In the genomic region with DNA sequence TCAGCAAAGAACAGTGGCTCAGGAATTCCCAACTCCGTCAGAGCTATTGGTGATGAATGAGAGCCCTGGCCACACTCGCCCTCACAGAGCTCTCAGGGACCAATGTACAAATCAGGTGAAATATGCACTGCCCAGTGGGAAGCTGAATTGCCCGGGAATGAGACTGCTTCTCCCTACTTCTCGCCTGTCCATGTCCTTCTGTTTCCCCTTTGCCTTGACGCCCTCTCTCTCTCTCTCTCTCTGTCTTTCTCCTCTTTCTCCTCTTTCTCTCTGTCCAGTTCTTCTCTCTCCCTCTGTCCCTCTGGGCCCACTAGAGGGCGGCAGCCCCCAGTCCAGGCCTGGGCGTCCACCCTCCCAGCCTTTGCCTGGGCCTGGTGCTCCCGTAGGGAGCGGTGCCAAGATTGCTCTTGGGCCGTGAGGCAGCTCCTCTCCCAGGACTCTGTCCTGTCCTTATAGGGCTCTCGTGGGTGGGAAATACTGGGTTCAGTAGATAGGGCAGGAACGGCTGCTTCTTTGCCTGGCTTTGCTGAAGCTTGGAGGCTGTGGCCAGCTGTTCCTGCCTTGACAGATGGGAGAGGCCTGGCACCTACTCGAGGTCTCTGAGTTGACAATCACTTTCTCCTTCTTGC, we compare ENCODE assay signal across 1 cellular context.
A peak's percentile ranks its signal among the peaks of the same experiment; 100 is the strongest.
TF ChIP-seq lines count a peak whose summit lies in the region.

No MANE protein-coding gene starts in this region.

TF ChIP-seq in HepG2, 621 proteins besides CTCF, POLR2A, EP300 and RAD21 (continued from another document and continues in another):
- TF ChIP-seq, protein P1, sequence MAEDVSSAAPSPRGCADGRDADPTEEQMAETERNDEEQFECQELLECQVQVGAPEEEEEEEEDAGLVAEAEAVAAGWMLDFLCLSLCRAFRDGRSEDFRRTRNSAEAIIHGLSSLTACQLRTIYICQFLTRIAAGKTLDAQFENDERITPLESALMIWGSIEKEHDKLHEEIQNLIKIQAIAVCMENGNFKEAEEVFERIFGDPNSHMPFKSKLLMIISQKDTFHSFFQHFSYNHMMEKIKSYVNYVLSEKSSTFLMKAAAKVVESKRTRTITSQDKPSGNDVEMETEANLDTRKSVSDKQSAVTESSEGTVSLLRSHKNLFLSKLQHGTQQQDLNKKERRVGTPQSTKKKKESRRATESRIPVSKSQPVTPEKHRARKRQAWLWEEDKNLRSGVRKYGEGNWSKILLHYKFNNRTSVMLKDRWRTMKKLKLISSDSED (CRISPR knock-in tag; IDR thresholded peaks at IDR 0.05): no peak
- TF ChIP-seq ZSCAN25 (CRISPR knock-in tag; IDR thresholded peaks at IDR 0.05) (no peak), SOX13 (IDR thresholded peaks at IDR 0.05) (no peak), SOX13 (CRISPR knock-in tag; conservative IDR thresholded peaks at IDR 0.05 in 1 of 2, IDR thresholded peaks at IDR 0.05 in 1 of 2) (peak in 1 of 2 experiments; percentile 34; a peak in 1 of 4 replicates), ZNF747 (CRISPR knock-in tag; IDR thresholded peaks at IDR 0.05; ENCODE audit: borderline replicate concordance) (peak; percentile 74; the same call in 1 of the 2 replicates), PRMT3 (CRISPR knock-in tag; IDR thresholded peaks at IDR 0.05; ENCODE audit: borderline replicate concordance, low read depth) (no peak), SP4 (CRISPR knock-in tag; IDR thresholded peaks at IDR 0.05) (peak; percentile 43; the same call in 1 of the 2 replicates), SP140L (CRISPR knock-in tag; IDR thresholded peaks at IDR 0.05; ENCODE audit: borderline replicate concordance) (no peak), ZNF703 (CRISPR knock-in tag; IDR thresholded peaks at IDR 0.05; ENCODE audit: borderline replicate concordance) (no peak), POLR2AphosphoS2 (IDR thresholded peaks at IDR 0.05; ENCODE audit: low read depth, low read length) (no peak), NFKB2 (CRISPR knock-in tag; IDR thresholded peaks at IDR 0.05; ENCODE audit: borderline replicate concordance) (peak; percentile 77; the same call in 1 of the 2 replicates), HHEX (CRISPR knock-in tag; IDR thresholded peaks at IDR 0.05) (no peak), SP2 (CRISPR knock-in tag; IDR thresholded peaks at IDR 0.05) (no peak), UBTF (CRISPR knock-in tag; IDR thresholded peaks at IDR 0.05) (peak; percentile 73), ZNF281 (CRISPR knock-in tag; IDR thresholded peaks at IDR 0.05; ENCODE audit: borderline replicate concordance) (no peak; the same call in 1 of the 2 replicates), IRX3 (CRISPR knock-in tag; IDR thresholded peaks at IDR 0.05; ENCODE audit: borderline replicate concordance, low read depth) (0 out of 2 replicates have a peak, but pooled peaks have one; percentile 44), ZNF180 (CRISPR knock-in tag; IDR thresholded peaks at IDR 0.05; ENCODE audit: borderline replicate concordance, low read depth) (no peak), DNMT1 (CRISPR knock-in tag; IDR thresholded peaks at IDR 0.05) (0 out of 2 replicates have a peak, but pooled peaks have one; percentile 28), ZFP36 (IDR thresholded peaks at IDR 0.05; ENCODE audit: borderline replicate concordance, low read depth, low read length, partially characterized antibody) (no peak), BRCA1 (CRISPR knock-in tag; IDR thresholded peaks at IDR 0.05) (no peak), MTA3 (CRISPR knock-in tag; IDR thresholded peaks at IDR 0.05) (no peak), TAF1 (CRISPR knock-in tag; IDR thresholded peaks at IDR 0.05) (no peak), DPF2 (CRISPR knock-in tag; IDR thresholded peaks at IDR 0.05; ENCODE audit: borderline replicate concordance, low read depth) (no peak), MIER2 (CRISPR knock-in tag; IDR thresholded peaks at IDR 0.05) (0 out of 2 replicates have a peak, but pooled peaks have one; percentile 57), CBX2 (IDR thresholded peaks at IDR 0.05; ENCODE audit: low read depth, low read length) (no peak), CBX2 (CRISPR knock-in tag; IDR thresholded peaks at IDR 0.05; ENCODE audit: low read depth) (no peak), TOPORS (CRISPR knock-in tag; IDR thresholded peaks at IDR 0.05) (peak; percentile 86; the same call in 1 of the 2 replicates), PCBP2 (optimal IDR thresholded peaks at IDR 0.05; ENCODE audit: low read depth, low read length, poor library complexity, severe bottlenecking) (no peak), SMARCC2 (IDR thresholded peaks at IDR 0.05) (no peak), ZNF674 (CRISPR knock-in tag; IDR thresholded peaks at IDR 0.05; ENCODE audit: low read depth) (no peak), ZNF615 (CRISPR knock-in tag; IDR thresholded peaks at IDR 0.05; ENCODE audit: borderline replicate concordance) (no peak), SSRP1 (CRISPR knock-in tag; IDR thresholded peaks at IDR 0.05) (0 out of 2 replicates have a peak, but pooled peaks have one; percentile 55)
- TF ChIP-seq, protein P2, sequence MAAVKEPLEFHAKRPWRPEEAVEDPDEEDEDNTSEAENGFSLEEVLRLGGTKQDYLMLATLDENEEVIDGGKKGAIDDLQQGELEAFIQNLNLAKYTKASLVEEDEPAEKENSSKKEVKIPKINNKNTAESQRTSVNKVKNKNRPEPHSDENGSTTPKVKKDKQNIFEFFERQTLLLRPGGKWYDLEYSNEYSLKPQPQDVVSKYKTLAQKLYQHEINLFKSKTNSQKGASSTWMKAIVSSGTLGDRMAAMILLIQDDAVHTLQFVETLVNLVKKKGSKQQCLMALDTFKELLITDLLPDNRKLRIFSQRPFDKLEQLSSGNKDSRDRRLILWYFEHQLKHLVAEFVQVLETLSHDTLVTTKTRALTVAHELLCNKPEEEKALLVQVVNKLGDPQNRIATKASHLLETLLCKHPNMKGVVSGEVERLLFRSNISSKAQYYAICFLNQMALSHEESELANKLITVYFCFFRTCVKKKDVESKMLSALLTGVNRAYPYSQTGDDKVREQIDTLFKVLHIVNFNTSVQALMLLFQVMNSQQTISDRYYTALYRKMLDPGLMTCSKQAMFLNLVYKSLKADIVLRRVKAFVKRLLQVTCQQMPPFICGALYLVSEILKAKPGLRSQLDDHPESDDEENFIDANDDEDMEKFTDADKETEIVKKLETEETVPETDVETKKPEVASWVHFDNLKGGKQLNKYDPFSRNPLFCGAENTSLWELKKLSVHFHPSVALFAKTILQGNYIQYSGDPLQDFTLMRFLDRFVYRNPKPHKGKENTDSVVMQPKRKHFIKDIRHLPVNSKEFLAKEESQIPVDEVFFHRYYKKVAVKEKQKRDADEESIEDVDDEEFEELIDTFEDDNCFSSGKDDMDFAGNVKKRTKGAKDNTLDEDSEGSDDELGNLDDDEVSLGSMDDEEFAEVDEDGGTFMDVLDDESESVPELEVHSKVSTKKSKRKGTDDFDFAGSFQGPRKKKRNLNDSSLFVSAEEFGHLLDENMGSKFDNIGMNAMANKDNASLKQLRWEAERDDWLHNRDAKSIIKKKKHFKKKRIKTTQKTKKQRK (IDR thresholded peaks at IDR 0.05; ENCODE audit: low read length): no peak
- TF ChIP-seq, protein P3, sequence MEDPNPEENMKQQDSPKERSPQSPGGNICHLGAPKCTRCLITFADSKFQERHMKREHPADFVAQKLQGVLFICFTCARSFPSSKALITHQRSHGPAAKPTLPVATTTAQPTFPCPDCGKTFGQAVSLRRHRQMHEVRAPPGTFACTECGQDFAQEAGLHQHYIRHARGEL (CRISPR knock-in tag; IDR thresholded peaks at IDR 0.05): no peak
- TF ChIP-seq, protein P4, sequence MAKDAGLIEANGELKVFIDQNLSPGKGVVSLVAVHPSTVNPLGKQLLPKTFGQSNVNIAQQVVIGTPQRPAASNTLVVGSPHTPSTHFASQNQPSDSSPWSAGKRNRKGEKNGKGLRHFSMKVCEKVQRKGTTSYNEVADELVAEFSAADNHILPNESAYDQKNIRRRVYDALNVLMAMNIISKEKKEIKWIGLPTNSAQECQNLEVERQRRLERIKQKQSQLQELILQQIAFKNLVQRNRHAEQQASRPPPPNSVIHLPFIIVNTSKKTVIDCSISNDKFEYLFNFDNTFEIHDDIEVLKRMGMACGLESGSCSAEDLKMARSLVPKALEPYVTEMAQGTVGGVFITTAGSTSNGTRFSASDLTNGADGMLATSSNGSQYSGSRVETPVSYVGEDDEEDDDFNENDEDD (CRISPR knock-in tag; IDR thresholded peaks at IDR 0.05; ENCODE audit: borderline replicate concordance): 0 out of 2 replicates have a peak, but pooled peaks have one; percentile 30
- TF ChIP-seq, protein P5, sequence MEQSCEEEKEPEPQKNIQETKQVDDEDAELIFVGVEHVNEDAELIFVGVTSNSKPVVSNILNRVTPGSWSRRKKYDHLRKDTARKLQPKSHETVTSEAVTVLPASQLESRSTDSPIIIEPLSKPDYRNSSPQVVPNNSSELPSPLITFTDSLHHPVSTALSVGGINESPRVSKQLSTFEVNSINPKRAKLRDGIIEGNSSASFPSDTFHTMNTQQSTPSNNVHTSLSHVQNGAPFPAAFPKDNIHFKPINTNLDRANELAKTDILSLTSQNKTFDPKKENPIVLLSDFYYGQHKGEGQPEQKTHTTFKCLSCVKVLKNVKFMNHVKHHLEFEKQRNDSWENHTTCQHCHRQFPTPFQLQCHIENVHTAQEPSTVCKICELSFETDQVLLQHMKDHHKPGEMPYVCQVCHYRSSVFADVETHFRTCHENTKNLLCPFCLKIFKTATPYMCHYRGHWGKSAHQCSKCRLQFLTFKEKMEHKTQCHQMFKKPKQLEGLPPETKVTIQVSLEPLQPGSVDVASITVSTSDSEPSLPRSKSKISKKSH (CRISPR knock-in tag; IDR thresholded peaks at IDR 0.05; ENCODE audit: borderline replicate concordance): peak; percentile 30; the same call in 1 of the 2 replicates
- TF ChIP-seq, protein P6, sequence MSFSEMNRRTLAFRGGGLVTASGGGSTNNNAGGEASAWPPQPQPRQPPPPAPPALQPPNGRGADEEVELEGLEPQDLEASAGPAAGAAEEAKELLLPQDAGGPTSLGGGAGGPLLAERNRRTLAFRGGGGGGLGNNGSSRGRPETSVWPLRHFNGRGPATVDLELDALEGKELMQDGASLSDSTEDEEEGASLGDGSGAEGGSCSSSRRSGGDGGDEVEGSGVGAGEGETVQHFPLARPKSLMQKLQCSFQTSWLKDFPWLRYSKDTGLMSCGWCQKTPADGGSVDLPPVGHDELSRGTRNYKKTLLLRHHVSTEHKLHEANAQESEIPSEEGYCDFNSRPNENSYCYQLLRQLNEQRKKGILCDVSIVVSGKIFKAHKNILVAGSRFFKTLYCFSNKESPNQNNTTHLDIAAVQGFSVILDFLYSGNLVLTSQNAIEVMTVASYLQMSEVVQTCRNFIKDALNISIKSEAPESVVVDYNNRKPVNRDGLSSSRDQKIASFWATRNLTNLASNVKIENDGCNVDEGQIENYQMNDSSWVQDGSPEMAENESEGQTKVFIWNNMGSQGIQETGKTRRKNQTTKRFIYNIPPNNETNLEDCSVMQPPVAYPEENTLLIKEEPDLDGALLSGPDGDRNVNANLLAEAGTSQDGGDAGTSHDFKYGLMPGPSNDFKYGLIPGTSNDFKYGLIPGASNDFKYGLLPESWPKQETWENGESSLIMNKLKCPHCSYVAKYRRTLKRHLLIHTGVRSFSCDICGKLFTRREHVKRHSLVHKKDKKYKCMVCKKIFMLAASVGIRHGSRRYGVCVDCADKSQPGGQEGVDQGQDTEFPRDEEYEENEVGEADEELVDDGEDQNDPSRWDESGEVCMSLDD (CRISPR knock-in tag; IDR thresholded peaks at IDR 0.05; ENCODE audit: borderline replicate concordance): no peak
